ENCODE assay signal across 22 cellular contexts in genomic region chr16:89111263-89111662, GRCh38.
"Had no signal": no experiment of that assay in that cellular context is flagged by ENCODE, and none has a peak within 500 bp of the region (broad histone marks: within the 10 kb centered on the region; RNA-seq: fewer than 3 reads in every experiment).

No MANE protein-coding gene starts in this region.

- ATAC-seq: activated CD8-positive, alpha-beta T cell treated with anti-CD3 and anti-CD28 coated beads, Interleukin-2, amount 10 ng/mL, durations not matched to agents 7 days and 5 days; activated T-cell treated with anti-CD3 and anti-CD28 coated beads, Interleukin-2, amount 50 U/mL, for 4 hours; PC-3; T-helper 17 cell; WTC11 had no signal

- DNase-seq: activated CD4-positive, alpha-beta T cell treated with anti-CD3 and anti-CD28 coated beads for 48 hours; activated CD4-positive, alpha-beta T cell treated with anti-CD3 and anti-CD28 coated beads, Interleukin-2, amount 50 U/mL, for 4 hours; activated CD4-positive, CD25-positive, alpha-beta regulatory T cell treated with anti-CD3 and anti-CD28 coated beads, Interleukin-2, amount 50 U/mL, for 72 hours; activated CD8-positive, alpha-beta memory T cell treated with anti-CD3 and anti-CD28 coated beads, Interleukin-2, amount 50 U/mL, for 48 hours; activated CD8-positive, alpha-beta T cell treated with anti-CD3 and anti-CD28 coated beads, Interleukin-2, amount 10 ng/mL, durations not matched to agents 7 days and 5 days; activated gamma-delta T cell treated with Interleukin-2 at 50 U/mL for 16 hours; activated naive CD4-positive, alpha-beta T cell treated with anti-CD3 and anti-CD28 coated beads, Interleukin-2, amount 10 ng/mL, durations not matched to agents 7 days and 5 days; activated naive CD8-positive, alpha-beta T cell treated with anti-CD3 and anti-CD28 coated beads for 36 hours; activated T-cell treated with anti-CD3 and anti-CD28 coated beads, Interleukin-2, amount 50 U/mL, for 4 hours; Kasumi-1; NCI-H1092 treated with DMSO at 0.1 percent for 48 hours; NCI-H1417 treated with DMSO at 0.1 percent for 48 hours; NCI-H1694; NCI-H2081; NCI-H510A treated with DMSO at 0.1 percent for 48 hours; NCI-H69; NK-92 treated with Interleukin-12 subunit alpha and Interleukin-12 subunit beta, amount 100 ng/mL, for 24 hours; PC-3; SIG-M5; T-helper 17 cell; T-helper 9 cell had no signal

- H3K9me3 Mint-ChIP-seq: activated naive CD4-positive, alpha-beta T cell treated with anti-CD3 and anti-CD28 coated beads, Interleukin-2, amount 10 ng/mL, durations not matched to agents 7 days and 5 days; activated naive CD8-positive, alpha-beta T cell treated with anti-CD3 and anti-CD28 coated beads for 36 hours; activated T-cell treated with anti-CD3 and anti-CD28 coated beads, Interleukin-2, amount 50 U/mL, for 4 hours; WTC11 had no signal

- H3K27me3 Mint-ChIP-seq: activated naive CD4-positive, alpha-beta T cell treated with anti-CD3 and anti-CD28 coated beads, Interleukin-2, amount 10 ng/mL, durations not matched to agents 7 days and 5 days; activated naive CD8-positive, alpha-beta T cell treated with anti-CD3 and anti-CD28 coated beads for 36 hours; T-helper 17 cell had no signal

- H3K4me3 Mint-ChIP-seq: activated CD8-positive, alpha-beta T cell treated with anti-CD3 and anti-CD28 coated beads, Interleukin-2, amount 10 ng/mL, durations not matched to agents 7 days and 5 days; activated naive CD4-positive, alpha-beta T cell treated with anti-CD3 and anti-CD28 coated beads, Interleukin-2, amount 10 ng/mL, durations not matched to agents 7 days and 5 days; activated naive CD8-positive, alpha-beta T cell treated with anti-CD3 and anti-CD28 coated beads for 36 hours; activated T-cell treated with anti-CD3 and anti-CD28 coated beads, Interleukin-2, amount 50 U/mL, for 4 hours; T-helper 17 cell; WTC11 had no signal

- H3K27ac Mint-ChIP-seq: activated CD8-positive, alpha-beta T cell treated with anti-CD3 and anti-CD28 coated beads, Interleukin-2, amount 10 ng/mL, durations not matched to agents 7 days and 5 days; activated naive CD4-positive, alpha-beta T cell treated with anti-CD3 and anti-CD28 coated beads, Interleukin-2, amount 10 ng/mL, durations not matched to agents 7 days and 5 days; activated naive CD8-positive, alpha-beta T cell treated with anti-CD3 and anti-CD28 coated beads for 36 hours; T-helper 17 cell; WTC11 had no signal
